In genomic region chr3:38482951-38483350, GRCh38 we compare ENCODE assay signal across 23 cellular contexts.
"Had no signal": no experiment of that assay in that cellular context is flagged by ENCODE, and none has a peak within 500 bp of the region (broad histone marks: within the 10 kb centered on the region; RNA-seq: fewer than 3 reads in every experiment).

No MANE protein-coding gene starts in this region.

- DNase-seq: dermis blood vessel endothelial cell; effector CD4-positive, alpha-beta T cell; effector memory CD4-positive, alpha-beta T cell; foreskin keratinocyte; head of caudate nucleus; heart right ventricle; hippocampal formation; left cardiac atrium; left ventricle myocardium superior; lower lobe of right lung; mesenchymal stem cell; mucosa of descending colon had no signal

- H3K27me3 ChIP-seq: dorsolateral prefrontal cortex, esophagus muscularis mucosa, foreskin keratinocyte, gastroesophageal sphincter, heart right ventricle, left lung had no signal

- H3K27ac ChIP-seq: coronary artery, dorsolateral prefrontal cortex, esophagus muscularis mucosa, foreskin keratinocyte, gastroesophageal sphincter, heart right ventricle, left lung, lower lobe of right lung had no signal

- FAIRE-seq: colon, endothelial cell of umbilical vein, frontal cortex, islet of Langerhans, keratinocyte had no signal

- H3K9me3 ChIP-seq: esophagus muscularis mucosa, gastroesophageal sphincter, heart right ventricle, left lung, lower lobe of right lung, mucosa of descending colon had no signal

- H3K27ac Mint-ChIP-seq: mesothelial cell of epicardium had no signal

- H3K4me3 Mint-ChIP-seq: mesothelial cell of epicardium had no signal

- H3K4me3 ChIP-seq: coronary artery, dorsolateral prefrontal cortex, esophagus muscularis mucosa, gastroesophageal sphincter, heart right ventricle, left lung, lower lobe of right lung, mucosa of descending colon had no signal

- ATAC-seq: foreskin keratinocyte, gastroesophageal sphincter, heart right ventricle, left cardiac atrium, left lung, left ventricle myocardium superior, lower lobe of right lung, mucosa of descending colon had no signal

- H3K4me1 ChIP-seq: foreskin keratinocyte, gastroesophageal sphincter, left lung, lower lobe of right lung had no signal

- H3K9me3 Mint-ChIP-seq: mesothelial cell of epicardium had no signal

- H3K4me1 Mint-ChIP-seq: mesothelial cell of epicardium had no signal
